ENCODE assay signal across 8 cellular contexts in the genomic region with DNA sequence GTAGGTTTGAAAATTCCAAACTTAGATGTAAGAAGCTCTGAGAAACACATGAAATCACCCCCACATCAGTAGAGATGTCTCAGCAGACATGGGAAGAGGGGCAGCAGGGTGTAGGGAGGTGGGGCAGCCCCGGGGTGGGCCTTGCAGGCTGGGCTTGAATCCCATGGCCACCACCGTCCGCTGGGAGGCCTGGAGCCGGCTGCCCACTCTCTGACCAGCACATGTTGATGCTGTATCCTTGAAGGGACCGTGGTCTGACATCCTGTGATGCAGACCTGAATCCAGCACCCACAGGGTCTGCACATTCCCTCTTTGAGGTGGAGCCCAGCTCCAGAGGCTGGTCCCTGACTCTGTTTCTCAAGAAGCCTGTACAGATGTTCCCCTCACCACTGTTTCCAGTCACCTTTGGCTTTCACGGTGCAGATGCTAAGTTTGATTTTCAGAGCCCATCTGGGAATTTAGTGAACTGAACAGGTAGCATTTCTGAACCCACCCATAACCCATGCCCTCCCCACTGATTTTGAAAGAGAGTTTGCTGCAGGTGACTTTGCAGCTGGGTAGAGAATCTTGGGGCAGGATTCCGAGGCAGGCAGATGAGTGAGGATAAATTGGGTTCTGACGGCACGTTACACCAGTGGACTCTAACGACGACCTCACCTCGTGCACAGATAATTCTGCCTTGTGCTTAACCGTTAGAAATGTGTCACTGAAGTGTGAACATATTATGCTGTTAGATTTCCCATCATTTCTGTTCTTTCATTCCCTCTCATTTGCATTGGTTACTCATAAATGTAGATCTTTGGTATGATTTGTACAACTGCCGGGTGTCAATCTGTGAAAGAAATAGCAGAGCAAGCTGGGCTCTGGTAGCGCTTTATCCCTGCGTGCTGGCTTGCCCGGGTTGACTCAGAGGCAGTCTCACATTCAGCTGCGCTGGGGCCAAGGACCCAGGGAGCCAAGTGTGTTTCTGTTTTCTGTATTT. TPM values are rescaled to one million over a fixed set of nuclear protein-coding genes. Genes with fewer than 3 reads are reported as not detected.
DNase-seq lines count a peak whose midpoint lies in the region; ATAC-seq and TF ChIP-seq lines count a peak whose summit lies in the region.
"Had no signal": no experiment of that assay in that cellular context is flagged by ENCODE, and none has a peak within 500 bp of the region (broad histone marks: within the 10 kb centered on the region; RNA-seq: fewer than 3 reads in every experiment).

No MANE protein-coding gene starts in this region.

- H3K9ac ChIP-seq in smooth muscle cell (ENCODE audit: low read depth): no peak overlapping the region

- intact Hi-C loops in activated T-helper 2 cell treated with anti-CD3 and anti-CD28 coated beads, Interferon-gamma antibody, Interleukin-2, Interleukin-4, amounts not matched to agents 10 μg/mL and 5 μg/mL and 100 μg/mL, durations not matched to agents 14 hours and 24 hours and 36 hours (cut with micrococcal nuclease): loop anchor here (1.0 to 10.0 kb wide), 6 partner anchors 8 to 775 kb away; no protein-coding TSS in a partner anchor

- H3K4me1 ChIP-seq in smooth muscle cell (ENCODE audit: low read depth): no peaks in the 10 kb centered on the region

- H3F3A ChIP-seq in smooth muscle cell (ENCODE audit: low read depth): peaks cover 4% of the 10 kb centered on the region

- no peak overlapping the region for H3K4me3 ChIP-seq in smooth muscle cell
- H3K4me3 ChIP-seq: SK-N-MC had no signal

- H3K79me2 ChIP-seq in smooth muscle cell (ENCODE audit: low read depth): no peaks in the 10 kb centered on the region

- no peaks in the 10 kb centered on the region for H3K36me3 ChIP-seq in smooth muscle cell (ENCODE audit: low read depth)

- H3K36me3 Mint-ChIP-seq in activated T-helper 2 cell treated with anti-CD3 and anti-CD28 coated beads, Interferon-gamma antibody, Interleukin-2, Interleukin-4, amounts not matched to agents 10 μg/mL and 5 μg/mL and 100 μg/mL, durations not matched to agents 14 hours and 24 hours and 36 hours (ENCODE audit: low read depth): peaks cover 92% of the 10 kb centered on the region

- H3K9me3 ChIP-seq in smooth muscle cell (replicated peaks; ENCODE audit: low read depth): no peaks in the 10 kb centered on the region

- H3K4me2 ChIP-seq in smooth muscle cell: no peak overlapping the region

- H3K4me1 Mint-ChIP-seq in activated T-helper 2 cell treated with anti-CD3 and anti-CD28 coated beads, Interferon-gamma antibody, Interleukin-2, Interleukin-4, amounts not matched to agents 10 μg/mL and 5 μg/mL and 100 μg/mL, durations not matched to agents 14 hours and 24 hours and 36 hours (ENCODE audit: low read depth): peaks cover 96% of the 10 kb centered on the region

- ATAC-seq in GM21360 (IDR thresholded peaks at IDR 0.05; ENCODE audit: unreplicated experiment): peak; percentile 74
- ATAC-seq in HG03558 (IDR thresholded peaks at IDR 0.05; ENCODE audit: extremely low read depth, unreplicated experiment): peak; percentile 51

- no peaks in the 10 kb centered on the region for H3K27me3 Mint-ChIP-seq in activated T-helper 2 cell treated with anti-CD3 and anti-CD28 coated beads, Interferon-gamma antibody, Interleukin-2, Interleukin-4, amounts not matched to agents 10 μg/mL and 5 μg/mL and 100 μg/mL, durations not matched to agents 14 hours and 24 hours and 36 hours (ENCODE audit: low read depth)

- peak overlapping the region; percentile 91 for H3K27ac Mint-ChIP-seq in activated T-helper 2 cell treated with anti-CD3 and anti-CD28 coated beads, Interferon-gamma antibody, Interleukin-2, Interleukin-4, amounts not matched to agents 10 μg/mL and 5 μg/mL and 100 μg/mL, durations not matched to agents 14 hours and 24 hours and 36 hours

- WGBS in smooth muscle cell (ENCODE audit: low lambda C conversion rate): 86% methylated on average over 18 of the region's 18 CpGs

- no peak for TF ChIP-seq CTCF in smooth muscle cell (IDR thresholded peaks at IDR 0.05; ENCODE audit: borderline replicate concordance, insufficient read depth, poor library complexity, severe bottlenecking)

- H2AFZ ChIP-seq in smooth muscle cell (ENCODE audit: low read depth): no peak overlapping the region

- H4K20me1 ChIP-seq in smooth muscle cell (ENCODE audit: low read depth): no peaks in the 10 kb centered on the region

- DNase-seq in activated T-helper 2 cell treated with anti-CD3 and anti-CD28 coated beads, Interferon-gamma antibody, Interleukin-2, Interleukin-4, amounts not matched to agents 10 μg/mL and 5 μg/mL and 100 μg/mL, durations not matched to agents 14 hours and 24 hours and 36 hours (ENCODE audit: low spot score): peak; percentile 80
- peak in 2 of 3 experiments; percentile 77 to 83 for DNase-seq in stimulated activated CD4-positive, alpha-beta T cell treated with anti-CD3 and anti-CD28 coated beads, TNF-alpha, amount 100 ng/mL, for 24 hours (ENCODE audit: low read depth in 3 of 3)
- DNase-seq in NCI-H526 treated with DMSO at 0.1 percent for 48 hours (lab: John Stamatoyannopoulos, UW) (no peak), smooth muscle cell (lab: John Stamatoyannopoulos, UW; ENCODE audit: unreplicated experiment) (no peak), A172 (ENCODE audit: low spot score) (no peak)

- H3K4me3 Mint-ChIP-seq in activated T-helper 2 cell treated with anti-CD3 and anti-CD28 coated beads, Interferon-gamma antibody, Interleukin-2, Interleukin-4, amounts not matched to agents 10 μg/mL and 5 μg/mL and 100 μg/mL, durations not matched to agents 14 hours and 24 hours and 36 hours (ENCODE audit: low read depth): peak overlapping the region; percentile 49

- H3K27me3 ChIP-seq in smooth muscle cell (ENCODE audit: low read depth): peaks cover 7% of the 10 kb centered on the region

- H3K9me3 Mint-ChIP-seq in activated T-helper 2 cell treated with anti-CD3 and anti-CD28 coated beads, Interferon-gamma antibody, Interleukin-2, Interleukin-4, amounts not matched to agents 10 μg/mL and 5 μg/mL and 100 μg/mL, durations not matched to agents 14 hours and 24 hours and 36 hours: no peaks in the 10 kb centered on the region

- H3K27ac ChIP-seq in smooth muscle cell (ENCODE audit: low read depth): no peak overlapping the region
- H3K27ac ChIP-seq: SK-N-MC had no signal

RNA-seq across cellular contexts. Expression of a gene that starts 45.7 kb away (rescaled TPM):
- total RNA-seq in activated T-helper 2 cell treated with anti-CD3 and anti-CD28 coated beads, Interferon-gamma antibody, Interleukin-2, Interleukin-4, amounts not matched to agents 10 μg/mL and 5 μg/mL and 100 μg/mL, durations not matched to agents 14 hours and 24 hours and 36 hours: 360 and 371 TPM in 2 replicates
- not detected in 2 replicates for total RNA-seq in smooth muscle cell
- polyA plus RNA-seq in smooth muscle cell: not detected in 2 replicates
- not detected in 2 replicates for total RNA-seq in A172 (2014; rRNA removed; shearing (Covaris generic))

Comparison
In these comparisons a context has a peak if more than half of its experiments do, and no peak if none do; other contexts are left out.
1. DNase-seq: peak in activated T-helper 2 cell treated with anti-CD3 and anti-CD28 coated beads, Interferon-gamma antibody, Interleukin-2, Interleukin-4, amounts not matched to agents 10 μg/mL and 5 μg/mL and 100 μg/mL, durations not matched to agents 14 hours and 24 hours and 36 hours (single experiment) and stimulated activated CD4-positive, alpha-beta T cell treated with anti-CD3 and anti-CD28 coated beads, TNF-alpha, amount 100 ng/mL, for 24 hours (2 of 3); none in NCI-H526 treated with DMSO at 0.1 percent for 48 hours (single experiment), smooth muscle cell (single experiment) and A172 (single experiment).
2. RNA of a gene that starts 45.7 kb away (total RNA-seq): 360 to 371 TPM in activated T-helper 2 cell treated with anti-CD3 and anti-CD28 coated beads, Interferon-gamma antibody, Interleukin-2, Interleukin-4, amounts not matched to agents 10 μg/mL and 5 μg/mL and 100 μg/mL, durations not matched to agents 14 hours and 24 hours and 36 hours; not detected in smooth muscle cell and not detected in A172; every median in the first group is over 100 times any median in the second.